Comparison of ENCODE assay signal across 6 cellular contexts in the genomic region with DNA sequence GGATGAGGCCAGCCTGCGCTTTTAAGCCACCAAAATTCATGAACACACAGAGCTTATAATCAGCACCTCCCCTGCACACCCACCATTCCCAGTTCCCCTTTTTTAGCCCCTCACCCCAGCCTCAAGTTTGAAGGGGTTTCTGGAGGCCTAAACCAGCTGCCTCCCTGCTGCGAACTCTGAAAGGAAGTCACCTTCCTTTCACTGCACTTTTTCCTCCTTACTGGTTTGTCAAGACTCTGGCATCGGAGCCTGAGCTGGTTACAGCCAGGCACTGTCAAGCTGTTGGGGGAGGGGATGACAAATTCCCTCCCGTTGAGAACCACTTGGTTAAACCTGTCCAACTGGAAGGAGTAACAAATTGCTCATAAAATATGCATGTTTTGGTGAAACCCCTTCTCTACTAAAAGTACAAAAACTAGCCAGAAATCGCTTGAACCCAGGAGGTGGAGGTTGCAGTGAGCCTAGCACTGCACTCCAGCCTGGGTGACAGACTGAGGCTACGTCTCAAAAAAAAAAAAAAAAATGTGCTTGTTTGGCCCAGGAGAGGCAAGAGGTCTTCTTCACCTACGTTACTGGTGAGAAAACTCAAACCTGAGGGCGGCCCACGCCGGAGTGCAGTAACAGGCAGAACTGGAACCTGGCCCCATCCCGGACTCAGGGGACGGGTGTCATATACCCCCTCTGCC. TPM values are rescaled to one million over a fixed set of nuclear protein-coding genes. Genes with fewer than 3 reads are reported as not detected.
DNase-seq lines count a peak whose midpoint lies in the region; ATAC-seq and TF ChIP-seq lines count a peak whose summit lies in the region.

No MANE protein-coding gene starts in this region.

- peak overlapping the region in 11 of 12 donors; percentile 26 to 95 (median 70) for H3K27ac ChIP-seq in heart left ventricle
- H3K27ac ChIP-seq in RWPE2 (ENCODE audit: poor library complexity, severe bottlenecking): peak overlapping the region; percentile 56
- H3K27ac ChIP-seq in iPS DF 6.9 (ENCODE audit: low read length): no peak overlapping the region

- DNase-seq in heart left ventricle (peak in 1 of 5 donors; percentile 39), Right ventricle myocardium superior (no peak), RWPE2 (ENCODE audit: low spot score) (no peak), iPS DF 6.9 (ENCODE audit: low read depth, low spot score) (peak; percentile 48), ureter (ENCODE audit: low spot score) (peak; percentile 88), T1000 (lab: John Stamatoyannopoulos, UW) (no peak)

- TF ChIP-seq CTCF in heart left ventricle (IDR thresholded peaks at IDR 0.05): no peak
- no peak for TF ChIP-seq CTCF in RWPE2 (IDR thresholded peaks at IDR 0.05; ENCODE audit: poor library complexity, severe bottlenecking)

- H3K36me3 ChIP-seq in heart left ventricle (peaks cover 0 to 10% (median 0%) of the 10 kb centered on the region in 9 donors), RWPE2 (ENCODE audit: low read depth) (peaks cover 9% of the 10 kb centered on the region; the same call in 1 of the 2 replicates), iPS DF 6.9 (ENCODE audit: control insufficient read depth, insufficient read depth, low read length) (peaks cover 6% of the 10 kb centered on the region; the same call in 1 of the 2 replicates)

- 56 to 62% (median 61%) methylated on average over 12 of the region's 12 CpGs for WGBS in heart left ventricle, 4 donors
- no CpG with 5 or more reads among the region's 12 CpGs for WGBS in iPS DF 6.9 (ENCODE audit: insufficient coverage, insufficient read length)

- intact Hi-C loops in heart left ventricle (cut with DNase I): no loop called here
- intact Hi-C loops in Right ventricle myocardium superior (cut with DNase I): no loop called here

- TF ChIP-seq POLR2A in heart left ventricle (IDR thresholded peaks at IDR 0.05): no peak

- ATAC-seq in heart left ventricle: no peak
- ATAC-seq in Right ventricle myocardium superior (ENCODE audit: poor library complexity): no peak
- ATAC-seq in RWPE2 (ENCODE audit: low read depth): no peak

- H3K4me3 ChIP-seq in heart left ventricle (peak overlapping the region in 9 of 12 donors; percentile 60 to 90 (median 75)), RWPE2 (ENCODE audit: severe bottlenecking) (peak overlapping the region; percentile 77), iPS DF 6.9 (ENCODE audit: low read length) (peak overlapping the region; percentile 21; the same call in 1 of the 2 replicates)

- H3K4me1 ChIP-seq in heart left ventricle (peaks cover 0 to 59% (median 10%) of the 10 kb centered on the region in 12 donors), RWPE2 (ENCODE audit: insufficient read depth, poor library complexity, severe bottlenecking) (no peaks in the 10 kb centered on the region), iPS DF 6.9 (ENCODE audit: control insufficient read depth, insufficient read depth, low read length) (peaks cover 3% of the 10 kb centered on the region; the same call in 1 of the 2 replicates)

- H3K9me3 ChIP-seq in heart left ventricle (no peaks in the 10 kb centered on the region), RWPE2 (ENCODE audit: severe bottlenecking) (no peaks in the 10 kb centered on the region), iPS DF 6.9 (ENCODE audit: control insufficient read depth, insufficient read depth, low read length) (no peaks in the 10 kb centered on the region)

- H3K27me3 ChIP-seq in heart left ventricle (no peaks in the 10 kb centered on the region), RWPE2 (ENCODE audit: insufficient read depth, poor library complexity, severe bottlenecking) (no peaks in the 10 kb centered on the region), iPS DF 6.9 (ENCODE audit: control insufficient read depth, insufficient read depth, low read length) (no peaks in the 10 kb centered on the region)

RNA-seq across cellular contexts. Expression of a gene that starts 0.7 kb away (rescaled TPM):
- total RNA-seq in heart left ventricle (1 to 10 TPM; 1.2 to 5.1 (median 1.9) TPM), Right ventricle myocardium superior (2.1 TPM), ureter (4.1 TPM)
- 1 to 10 TPM; 1.6 to 3.1 TPM for polyA plus RNA-seq in heart left ventricle

RNA-seq across cellular contexts. Expression of a gene that starts 0.7 kb away (rescaled TPM):
- total RNA-seq in heart left ventricle (10 to 100 TPM; 13.5 to 38.8 (median 19.1) TPM), Right ventricle myocardium superior (16.2 TPM), ureter (82.3 TPM)
- 10 to 100 TPM; 15.4 to 28.3 TPM for polyA plus RNA-seq in heart left ventricle

RNA-seq across cellular contexts. Expression of a gene that starts 19.2 kb away (rescaled TPM):
- total RNA-seq in heart left ventricle (100 to 1,000 TPM in 2 of 9 donors, 10 to 100 TPM in 7; 48.5 to 121 (median 52.0) TPM), Right ventricle myocardium superior (55.7 TPM), ureter (58.1 TPM)
- polyA plus RNA-seq in heart left ventricle: 100 to 1,000 TPM in 1 of 2 donors, 10 to 100 TPM in 1; 64.1 to 116 TPM

RNA-seq across cellular contexts. Expression of a gene that starts 36.4 kb away (rescaled TPM):
- total RNA-seq in heart left ventricle: 10 to 100 TPM; 18.2 to 42.7 (median 24.6) TPM
- polyA plus RNA-seq in heart left ventricle: 10 to 100 TPM; 24.3 to 41.7 TPM
- 24.3 TPM for total RNA-seq in Right ventricle myocardium superior
- 57.2 TPM for total RNA-seq in ureter

RNA-seq across cellular contexts. Expression of a gene that starts 41.1 kb away (rescaled TPM):
- total RNA-seq in heart left ventricle (10 to 100 TPM in 4 of 9 donors, 1 to 10 TPM in 5; 2.9 to 19.7 (median 9.2) TPM), Right ventricle myocardium superior (6.2 TPM), ureter (14.8 TPM)
- polyA plus RNA-seq in heart left ventricle: 10 to 100 TPM in 1 of 2 donors, 1 to 10 TPM in 1; 3.5 to 10.2 TPM

Comparison
In these comparisons a context has a peak if more than half of its experiments do, and no peak if none do; other contexts are left out.
1. DNase-seq: peak in iPS DF 6.9 (single experiment) and ureter (single experiment); none in Right ventricle myocardium superior (single experiment), RWPE2 (single experiment) and T1000 (single experiment).
2. H3K4me3 ChIP-seq: peak in every context shown above with its lines; median percentile 77 in RWPE2; 75 in heart left ventricle; 21 in iPS DF 6.9.